11 cellular contexts compared by ENCODE assay signal in the genomic region with DNA sequence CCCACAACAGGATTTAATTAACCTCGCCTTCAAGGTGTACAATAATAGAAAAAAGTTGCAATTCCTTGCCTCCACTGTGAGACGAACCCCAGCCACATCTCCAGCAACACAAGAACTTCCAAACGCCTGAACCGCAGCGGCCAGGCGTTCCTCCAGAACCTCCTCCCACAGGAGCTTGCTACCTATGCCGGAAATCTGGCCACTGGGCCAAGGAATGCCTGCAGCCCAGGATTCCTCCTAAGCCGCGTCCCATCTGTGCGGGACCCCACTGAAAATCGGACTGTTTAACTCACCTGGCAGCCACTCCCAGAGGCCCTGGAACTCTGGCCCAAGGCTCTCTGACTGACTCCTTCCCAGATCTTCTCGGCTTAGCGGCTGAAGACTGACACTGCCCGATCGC. TPM values are rescaled to one million over a fixed set of nuclear protein-coding genes. Genes with fewer than 3 reads are reported as not detected.
DNase-seq lines count a peak whose midpoint lies in the region; TF ChIP-seq lines count a peak whose summit lies in the region.
"Not testable (repeated sequence)": the region's sequence is repeated elsewhere in the genome, so short reads cannot be mapped to it uniquely, and the experiment has no call there.
"Had no signal": no experiment of that assay in that cellular context is flagged by ENCODE, and none has a peak within 500 bp of the region (broad histone marks: within the 10 kb centered on the region; RNA-seq: fewer than 3 reads in every experiment).

No MANE protein-coding gene starts in this region.

- H3K23ac ChIP-seq in H9 (ENCODE audit: insufficient read length, low read depth, low read length), result not testable (repeated sequence)

- not testable (repeated sequence) for H2AFZ ChIP-seq in H9 (ENCODE audit: low read length)

- H3K36me3 Mint-ChIP-seq in H9 (ENCODE audit: insufficient read depth in 1 of 3, low read depth in 3 of 3), result peaks cover 23 to 27% (median 25%) of the 10 kb centered on the region in 3 experiments
- peaks cover 23% of the 10 kb centered on the region for H3K36me3 Mint-ChIP-seq in endodermal cell (ENCODE audit: low read depth)
- H3K36me3 Mint-ChIP-seq in nephron progenitor cell (ENCODE audit: low read depth), result not testable (repeated sequence)

- H3K18ac ChIP-seq in H9 (ENCODE audit: insufficient read length, low read depth, low read length), result not testable (repeated sequence)

- not testable (repeated sequence) for H4K5ac ChIP-seq in H9 (ENCODE audit: insufficient read length, low read depth, low read length)

- H4K20me1 ChIP-seq in H9 (ENCODE audit: control insufficient read depth, insufficient read depth, insufficient read length), result not testable (repeated sequence)

- not testable (repeated sequence) for H2BK15ac ChIP-seq in H9 (ENCODE audit: low read depth, low read length)

- H4K91ac ChIP-seq in H9 (ENCODE audit: insufficient read length, low read depth, low read length), result not testable (repeated sequence)

- H2AK5ac ChIP-seq in H9 (ENCODE audit: insufficient read length, low read length), result not testable (repeated sequence)

- not testable (repeated sequence) for H2BK12ac ChIP-seq in H9 (ENCODE audit: insufficient read length, low read depth, low read length)

- not testable (repeated sequence) for TF ChIP-seq CTCF in H9 (conservative IDR thresholded peaks at IDR 0.05); endodermal cell (conservative IDR thresholded peaks at IDR 0.05); nephron progenitor cell (IDR thresholded peaks at IDR 0.05); spleen (IDR thresholded peaks at IDR 0.05 in 8 of 11, conservative IDR thresholded peaks at IDR 0.05 in 3 of 11)

- H3K27ac ChIP-seq in H9 (ENCODE audit: insufficient read length, low read depth, low read length); endodermal cell (ENCODE audit: low read depth, low read length); iPS DF 6.9 (ENCODE audit: low read length); spleen: not testable (repeated sequence)

- H3K27me3 Mint-ChIP-seq in H9 (ENCODE audit: low read depth), result peaks cover 13% of the 10 kb centered on the region
- not testable (repeated sequence) for H3K27me3 Mint-ChIP-seq in endodermal cell (ENCODE audit: insufficient read depth)
- peaks cover 99% of the 10 kb centered on the region for H3K27me3 Mint-ChIP-seq in nephron progenitor cell (ENCODE audit: low read depth, poor library complexity)

- H3K4me3 Mint-ChIP-seq in H9 (peak overlapping the region; percentile 82 to 90), endodermal cell (peak overlapping the region; percentile 70), nephron progenitor cell (peak overlapping the region; percentile 57)

- DNase-seq in ELF-1 (ENCODE audit: low read depth, low spot score), result peak; percentile 47
- DNase-seq in H9; NT2/D1 (ENCODE audit: low read depth, low spot score); endodermal cell; iPS DF 6.9 (ENCODE audit: low read depth, low spot score): not testable (repeated sequence)
- DNase-seq in nephron progenitor cell, result peak; percentile 23
- peak; percentile 15 for DNase-seq in spleen

- H3K4ac ChIP-seq in H9 (ENCODE audit: low read depth, low read length), result not testable (repeated sequence)

- H3K79me1 ChIP-seq in H9 (ENCODE audit: insufficient read depth, low read depth, low read length, poor library complexity, severe bottlenecking), result not testable (repeated sequence)

- H3K27ac Mint-ChIP-seq in H9 (peak overlapping the region; percentile 55 to 98 (median 96)), endodermal cell (peak overlapping the region; percentile 93)
- not testable (repeated sequence) for H3K27ac Mint-ChIP-seq in nephron progenitor cell

- not testable (repeated sequence) for H3K14ac ChIP-seq in H9 (ENCODE audit: insufficient read depth, low read length)

- not testable (repeated sequence) for TF ChIP-seq POLR2A in spleen (IDR thresholded peaks at IDR 0.05)

- not testable (repeated sequence) for H4K8ac ChIP-seq in H9 (replicated peaks; ENCODE audit: insufficient read length, low read depth, low read length)

- not testable (repeated sequence) for H2BK5ac ChIP-seq in H9 (ENCODE audit: insufficient read length, low read length)

- not testable (repeated sequence) for H3K56ac ChIP-seq in H9 (ENCODE audit: insufficient read length, low read depth, low read length)

- peaks cover 32% of the 10 kb centered on the region; the same call in 1 of the 2 replicates for H3K79me2 ChIP-seq in H9 (ENCODE audit: insufficient read depth, low read length)

- intact Hi-C loops in spleen (cut with DNase I; ENCODE audit: low total_unique reads), result not testable (repeated sequence)

- not testable (repeated sequence) for H3K9me3 ChIP-seq in H9 (ENCODE audit: control insufficient read depth, low read depth, low read length); endodermal cell (ENCODE audit: control insufficient read depth, low read length); iPS DF 6.9 (ENCODE audit: control insufficient read depth, insufficient read depth, low read length); iPS-18c (ENCODE audit: control insufficient read depth, insufficient read depth, low read length)
- H3K9me3 ChIP-seq in NT2/D1 (ENCODE audit: insufficient read depth, low read length) (peaks cover 24% of the 10 kb centered on the region; the same call in 1 of the 2 replicates), spleen (peaks cover 0 to 16% (median 11%) of the 10 kb centered on the region in 8 donors)

- H3K4me1 Mint-ChIP-seq in H9 (peaks cover 58% of the 10 kb centered on the region in 2 experiments), endodermal cell (peaks cover 40% of the 10 kb centered on the region), nephron progenitor cell (peaks cover 28% of the 10 kb centered on the region)

- H3T11ph ChIP-seq in H9 (ENCODE audit: low read length), result not testable (repeated sequence)

- H3K9me3 Mint-ChIP-seq in H9 (peaks cover 12% of the 10 kb centered on the region in 2 experiments; a peak in 4 of 5 replicates), endodermal cell (peaks cover 15% of the 10 kb centered on the region), nephron progenitor cell (peaks cover 22% of the 10 kb centered on the region)

- peaks cover 23% of the 10 kb centered on the region for H3K4me1 ChIP-seq in H9 (ENCODE audit: insufficient read depth, low read length)
- not testable (repeated sequence) for H3K4me1 ChIP-seq in NT2/D1 (ENCODE audit: insufficient read depth, insufficient read length); endodermal cell (ENCODE audit: control insufficient read depth, insufficient read depth, low read length); iPS DF 6.9 (ENCODE audit: control insufficient read depth, insufficient read depth, low read length); spleen

- peaks cover 19% of the 10 kb centered on the region for H3K36me3 ChIP-seq in NT2/D1 (ENCODE audit: insufficient read depth, insufficient read length, low read length)
- not testable (repeated sequence) for H3K36me3 ChIP-seq in endodermal cell (ENCODE audit: control insufficient read depth, insufficient read depth, low read length); iPS DF 6.9 (ENCODE audit: control insufficient read depth, insufficient read depth, low read length); spleen

- H3K4me3 ChIP-seq in NT2/D1 (ENCODE audit: insufficient read length, low read depth) (peak overlapping the region; percentile 24), iPS DF 6.9 (ENCODE audit: low read length) (peak overlapping the region; percentile 31; the same call in 1 of the 2 replicates), iPS-18c (ENCODE audit: insufficient read depth, low read depth, low read length) (peak overlapping the region; percentile 26; the same call in 1 of the 2 replicates)
- H3K4me3 ChIP-seq in endodermal cell (ENCODE audit: low read length); spleen: not testable (repeated sequence)

- H3K4me2 ChIP-seq in H9 (ENCODE audit: insufficient read depth, insufficient read length, low read length), result not testable (repeated sequence)

- H3K9ac ChIP-seq in H9 (ENCODE audit: extremely low read depth, insufficient read length, low read length); NT2/D1 (ENCODE audit: insufficient read length, low read depth); endodermal cell (ENCODE audit: extremely low read depth, low read length, poor library complexity, severe bottlenecking): not testable (repeated sequence)

- H2BK20ac ChIP-seq in H9 (ENCODE audit: low read depth, low read length, poor library complexity, severe bottlenecking), result not testable (repeated sequence)

- not testable (repeated sequence) for H3K27me3 ChIP-seq in H9 (ENCODE audit: insufficient read depth, low read length); NT2/D1 (ENCODE audit: insufficient read depth, insufficient read length); endodermal cell (ENCODE audit: control insufficient read depth, insufficient read depth, low read length, poor library complexity, severe bottlenecking); iPS DF 6.9 (ENCODE audit: control insufficient read depth, insufficient read depth, low read length)
- peaks cover 0 to 14% (median 0%) of the 10 kb centered on the region in 7 donors for H3K27me3 ChIP-seq in spleen (replicated peaks in 1 of 7)

- H3K23me2 ChIP-seq in H9 (ENCODE audit: insufficient read length, low read depth, low read length, poor library complexity, severe bottlenecking), result not testable (repeated sequence)

- H2BK120ac ChIP-seq in H9 (ENCODE audit: low read depth, low read length, poor library complexity, severe bottlenecking), result not testable (repeated sequence)

- WGBS in H9 (ENCODE audit: extremely low coverage, insufficient read length, low lambda C conversion rate), result no CpG with 5 or more reads among the region's 15 CpGs
- WGBS in endodermal cell (ENCODE audit: insufficient coverage in 1 of 2, insufficient read length in 1 of 2), 2 experiments, result 10 to 15% methylated on average over 5 to 13 of the region's 15 CpGs
- WGBS in iPS DF 6.9 (ENCODE audit: insufficient coverage, insufficient read length), result no CpG with 5 or more reads among the region's 15 CpGs
- 79 to 97% (median 84%) methylated on average over 11 to 15 of the region's 15 CpGs for WGBS in spleen, 5 donors

RNA-seq across cellular contexts. Expression of gene MN1, which starts 57.5 kb away (rescaled TPM):
- total RNA-seq in H9 (2021), result 2.7 and 2.8 TPM in 2 replicates
- total RNA-seq in endodermal cell, result 10 to 100 TPM in 1 of 2 donors, 1 to 10 TPM in 1; 4.4 to 17.8 TPM
- 41.5 TPM for polyA plus RNA-seq in endodermal cell (2013, experiment 1 of 2)
- 44.1 TPM for polyA plus RNA-seq in endodermal cell (2013, experiment 2 of 2)
- total RNA-seq in spleen, result 1 to 10 TPM in 1 of 7 donors, under 1 TPM in 6; 0.54 to 1.5 (median 0.76) TPM
- under 1 TPM; 0.15 to 0.51 (median 0.33) TPM for polyA plus RNA-seq in spleen
- total RNA-seq: HepG2, HT-29 had no signal
- polyA plus RNA-seq: IgD-negative memory B cell had no signal
